ENCODE assay signal across 15 cellular contexts in genomic region chr6:125258651-125259353, GRCh38. TPM values are rescaled to one million over a fixed set of nuclear protein-coding genes. Genes with fewer than 3 reads are reported as not detected.
A peak's percentile ranks its signal among the peaks of the same experiment; 100 is the strongest.
DNase-seq lines count a peak whose midpoint lies in the region; ATAC-seq and TF ChIP-seq lines count a peak whose summit lies in the region.
"Had no signal": no experiment of that assay in that cellular context is flagged by ENCODE, and none has a peak within 500 bp of the region (broad histone marks: within the 10 kb centered on the region; RNA-seq: fewer than 3 reads in every experiment).

No MANE protein-coding gene starts in this region.

- no peak overlapping the region for H2AFZ ChIP-seq in osteoblast (ENCODE audit: low read length)

- no peaks in the 10 kb centered on the region for H3K36me3 Mint-ChIP-seq in activated naive CD8-positive, alpha-beta T cell treated with anti-CD3 and anti-CD28 coated beads, Interleukin-2, amount 50 U/mL, for 24 hours (ENCODE audit: low read depth)

- H3K4me1 ChIP-seq in osteoblast (ENCODE audit: insufficient read depth, low read length): peaks cover 44% of the 10 kb centered on the region
- H3K4me1 ChIP-seq: colonic mucosa, right lobe of liver had no signal

- H3K9me3 Mint-ChIP-seq in activated naive CD8-positive, alpha-beta T cell treated with anti-CD3 and anti-CD28 coated beads, Interleukin-2, amount 50 U/mL, for 24 hours: no peaks in the 10 kb centered on the region
- H3K9me3 Mint-ChIP-seq: activated B cell treated with CpG ODN at 0.5 μM for 24 hours; stimulated activated naive CD8-positive, alpha-beta T cell treated with anti-CD3 and anti-CD28 coated beads, Interleukin-15, amount 100 ng/mL, for 72 hours had no signal

- H3K9me3 ChIP-seq in osteoblast (ENCODE audit: low read depth, low read length): no peaks in the 10 kb centered on the region
- H3K9me3 ChIP-seq: colonic mucosa, right lobe of liver had no signal

- H3K4me3 ChIP-seq in osteoblast (ENCODE audit: insufficient read depth, low read length): no peak overlapping the region
- H3K4me3 ChIP-seq: colonic mucosa, right lobe of liver had no signal

- peak overlapping the region; percentile 42 for H3K4me2 ChIP-seq in osteoblast (ENCODE audit: insufficient read depth, low read length)

- no peaks in the 10 kb centered on the region for H3K4me1 Mint-ChIP-seq in activated naive CD8-positive, alpha-beta T cell treated with anti-CD3 and anti-CD28 coated beads, Interleukin-2, amount 50 U/mL, for 24 hours
- H3K4me1 Mint-ChIP-seq: activated B cell treated with CpG ODN at 0.5 μM for 24 hours; naive B cell; stimulated activated naive CD8-positive, alpha-beta T cell treated with anti-CD3 and anti-CD28 coated beads, Interleukin-15, amount 100 ng/mL, for 72 hours had no signal

- no peaks in the 10 kb centered on the region for H3K27me3 Mint-ChIP-seq in activated naive CD8-positive, alpha-beta T cell treated with anti-CD3 and anti-CD28 coated beads, Interleukin-2, amount 50 U/mL, for 24 hours
- H3K27me3 Mint-ChIP-seq: activated B cell treated with CpG ODN at 0.5 μM for 24 hours; naive B cell; stimulated activated naive CD8-positive, alpha-beta T cell treated with anti-CD3 and anti-CD28 coated beads, Interleukin-15, amount 100 ng/mL, for 72 hours had no signal

- no peaks in the 10 kb centered on the region for H3K79me2 ChIP-seq in osteoblast (ENCODE audit: insufficient read depth, low read length)

- DNase-seq in SIG-M5 treated with dmso at 0.1 percent for 504 hours (lab: John Stamatoyannopoulos, UW; ENCODE audit: unreplicated experiment): peak; percentile 55
- DNase-seq in osteoblast (ENCODE audit: insufficient read length, low spot score, missing footprints): no peak
- no peak for DNase-seq in GM19238 (ENCODE audit: insufficient read length, low spot score)
- DNase-seq in activated naive CD8-positive, alpha-beta T cell treated with anti-CD3 and anti-CD28 coated beads, Interleukin-2, amount 50 U/mL, for 24 hours: no peak
- DNase-seq: activated B cell treated with CpG ODN at 0.5 μM for 24 hours; colonic mucosa; naive B cell; NCI-H2107; right lobe of liver; stimulated activated naive CD8-positive, alpha-beta T cell treated with anti-CD3 and anti-CD28 coated beads, Interleukin-15, amount 100 ng/mL, for 72 hours had no signal

- H3K27ac ChIP-seq in osteoblast (ENCODE audit: low read depth, low read length): peak overlapping the region; percentile 7
- H3K27ac ChIP-seq: colonic mucosa, right lobe of liver had no signal

- H4K20me1 ChIP-seq in osteoblast (ENCODE audit: insufficient read depth, low read length): no peaks in the 10 kb centered on the region

- H3K27ac Mint-ChIP-seq in activated naive CD8-positive, alpha-beta T cell treated with anti-CD3 and anti-CD28 coated beads, Interleukin-2, amount 50 U/mL, for 24 hours: no peak overlapping the region
- H3K27ac Mint-ChIP-seq: activated B cell treated with CpG ODN at 0.5 μM for 24 hours; naive B cell; stimulated activated naive CD8-positive, alpha-beta T cell treated with anti-CD3 and anti-CD28 coated beads, Interleukin-15, amount 100 ng/mL, for 72 hours had no signal

- H3K4me3 Mint-ChIP-seq in activated naive CD8-positive, alpha-beta T cell treated with anti-CD3 and anti-CD28 coated beads, Interleukin-2, amount 50 U/mL, for 24 hours: no peak overlapping the region
- H3K4me3 Mint-ChIP-seq: activated B cell treated with CpG ODN at 0.5 μM for 24 hours; naive B cell; stimulated activated naive CD8-positive, alpha-beta T cell treated with anti-CD3 and anti-CD28 coated beads, Interleukin-15, amount 100 ng/mL, for 72 hours had no signal

- H3K36me3 ChIP-seq in osteoblast (ENCODE audit: insufficient read depth, low read length): no peaks in the 10 kb centered on the region
- H3K36me3 ChIP-seq: colonic mucosa, right lobe of liver had no signal

- peak; percentile 58 for ATAC-seq in GM21360 (IDR thresholded peaks at IDR 0.05; ENCODE audit: unreplicated experiment)
- peak; percentile 94 for ATAC-seq in HG03442 (IDR thresholded peaks at IDR 0.05; ENCODE audit: unreplicated experiment)
- ATAC-seq in HG02571 (IDR thresholded peaks at IDR 0.05; ENCODE audit: unreplicated experiment): no peak
- ATAC-seq in activated naive CD8-positive, alpha-beta T cell treated with anti-CD3 and anti-CD28 coated beads, Interleukin-2, amount 50 U/mL, for 24 hours: no peak
- ATAC-seq in GM19452 (IDR thresholded peaks at IDR 0.05; ENCODE audit: unreplicated experiment): no peak
- ATAC-seq: HCT116; stimulated activated naive CD8-positive, alpha-beta T cell treated with anti-CD3 and anti-CD28 coated beads, Interleukin-15, amount 100 ng/mL, for 72 hours had no signal

- no peaks in the 10 kb centered on the region for H3K27me3 ChIP-seq in osteoblast (ENCODE audit: insufficient read depth, low read length)
- H3K27me3 ChIP-seq: colonic mucosa, right lobe of liver had no signal

- TF ChIP-seq CTCF in osteoblast (IDR thresholded peaks at IDR 0.05; ENCODE audit: extremely low read depth, low read depth, low read length): no peak

RNA-seq across cellular contexts. Expression of gene HDDC2, which starts 43.0 kb away (rescaled TPM):
- total RNA-seq in osteoblast: 63.9 and 71.3 TPM in 2 replicates

Comparison
In these comparisons a context has a peak if more than half of its experiments do, and no peak if none do; other contexts are left out.
1. ATAC-seq: peak in GM21360 (single experiment) and HG03442 (single experiment); none in HG02571 (single experiment), activated naive CD8-positive, alpha-beta T cell treated with anti-CD3 and anti-CD28 coated beads, Interleukin-2, amount 50 U/mL, for 24 hours (single experiment) and GM19452 (single experiment).